30 cellular contexts compared by ENCODE assay signal in genomic region chr19:6467384-6467783, GRCh38. TPM values are rescaled to one million over a fixed set of nuclear protein-coding genes. Genes with fewer than 3 reads are reported as not detected.
DNase-seq lines count a peak whose midpoint lies in the region; ATAC-seq and TF ChIP-seq lines count a peak whose summit lies in the region.
"Had no signal": no experiment of that assay in that cellular context is flagged by ENCODE, and none has a peak within 500 bp of the region (broad histone marks: within the 10 kb centered on the region; RNA-seq: fewer than 3 reads in every experiment).

No MANE protein-coding gene starts in this region.

- no peaks in the 10 kb centered on the region for H3K27me3 ChIP-seq in CD8-positive, alpha-beta memory T cell (ENCODE audit: insufficient read depth, low read length, poor library complexity, severe bottlenecking)
- H3K27me3 ChIP-seq: BLaER1 had no signal

- H3K27ac ChIP-seq in CD8-positive, alpha-beta memory T cell (ENCODE audit: low read depth, low read length) = no peak overlapping the region
- H3K27ac ChIP-seq: BLaER1, RWPE1 had no signal

- no peaks in the 10 kb centered on the region for H3K9me3 Mint-ChIP-seq in activated naive CD8-positive, alpha-beta T cell treated with anti-CD3 and anti-CD28 coated beads for 36 hours
- H3K9me3 Mint-ChIP-seq in activated naive CD8-positive, alpha-beta T cell treated with anti-CD3 and anti-CD28 coated beads, Interleukin-2, amount 50 U/mL, for 24 hours = no peaks in the 10 kb centered on the region
- H3K9me3 Mint-ChIP-seq in activated B cell treated with CpG ODN at 0.5 μM for 24 hours = no peaks in the 10 kb centered on the region
- H3K9me3 Mint-ChIP-seq in stimulated activated effector memory CD8-positive, alpha-beta T cell treated with anti-CD3 and anti-CD28 coated beads, Interleukin-12 subunit alpha, Interleukin-12 subunit beta, amount 100 ng/mL, for 72 hours = no peaks in the 10 kb centered on the region
- no peaks in the 10 kb centered on the region for H3K9me3 Mint-ChIP-seq in CD8-positive, alpha-beta memory T cell
- H3K9me3 Mint-ChIP-seq: CD4-positive, alpha-beta T cell had no signal

- peaks cover 12% of the 10 kb centered on the region for H3K36me3 Mint-ChIP-seq in activated naive CD8-positive, alpha-beta T cell treated with anti-CD3 and anti-CD28 coated beads for 36 hours
- H3K36me3 Mint-ChIP-seq in activated naive CD8-positive, alpha-beta T cell treated with anti-CD3 and anti-CD28 coated beads, Interleukin-2, amount 50 U/mL, for 24 hours (ENCODE audit: low read depth) = peaks cover 19% of the 10 kb centered on the region
- H3K36me3 Mint-ChIP-seq in activated B cell treated with CpG ODN at 0.5 μM for 24 hours (ENCODE audit: low read depth) = peaks cover 40% of the 10 kb centered on the region
- peaks cover 48% of the 10 kb centered on the region for H3K36me3 Mint-ChIP-seq in stimulated activated effector memory CD8-positive, alpha-beta T cell treated with anti-CD3 and anti-CD28 coated beads, Interleukin-12 subunit alpha, Interleukin-12 subunit beta, amount 100 ng/mL, for 72 hours
- H3K36me3 Mint-ChIP-seq in CD8-positive, alpha-beta memory T cell = peaks cover 0 to 44% (median 0%) of the 10 kb centered on the region in 3 donors

- TF ChIP-seq CTCF in GM10266 (IDR thresholded peaks at IDR 0.05; ENCODE audit: control insufficient read depth, insufficient read depth, low read depth, missing control alignments) (no peak), activated B cell treated with CpG ODN at 0.5 μM for 24 hours (IDR thresholded peaks at IDR 0.05) (no peak)

- H3K27me3 Mint-ChIP-seq in activated naive CD8-positive, alpha-beta T cell treated with anti-CD3 and anti-CD28 coated beads for 36 hours = no peaks in the 10 kb centered on the region
- no peaks in the 10 kb centered on the region for H3K27me3 Mint-ChIP-seq in activated naive CD8-positive, alpha-beta T cell treated with anti-CD3 and anti-CD28 coated beads, Interleukin-2, amount 50 U/mL, for 24 hours
- H3K27me3 Mint-ChIP-seq in activated B cell treated with CpG ODN at 0.5 μM for 24 hours = peaks cover 3% of the 10 kb centered on the region
- no peaks in the 10 kb centered on the region for H3K27me3 Mint-ChIP-seq in CD8-positive, alpha-beta memory T cell
- H3K27me3 Mint-ChIP-seq: CD4-positive, alpha-beta T cell had no signal

- ATAC-seq in activated naive CD8-positive, alpha-beta T cell treated with anti-CD3 and anti-CD28 coated beads, Interleukin-2, amount 50 U/mL, for 24 hours = no peak
- ATAC-seq in activated B cell treated with CpG ODN at 0.5 μM for 24 hours (ENCODE audit: low read depth) (no peak), GM21367 (IDR thresholded peaks at IDR 0.05; ENCODE audit: unreplicated experiment) (no peak)
- ATAC-seq in stimulated activated effector memory CD8-positive, alpha-beta T cell treated with anti-CD3 and anti-CD28 coated beads, Interleukin-12 subunit alpha, Interleukin-12 subunit beta, amount 100 ng/mL, for 72 hours = no peak
- ATAC-seq: HCT116, Panc1 had no signal

- no peak overlapping the region for H3K4me3 Mint-ChIP-seq in activated naive CD8-positive, alpha-beta T cell treated with anti-CD3 and anti-CD28 coated beads for 36 hours
- no peak overlapping the region for H3K4me3 Mint-ChIP-seq in activated naive CD8-positive, alpha-beta T cell treated with anti-CD3 and anti-CD28 coated beads, Interleukin-2, amount 50 U/mL, for 24 hours
- no peak overlapping the region for H3K4me3 Mint-ChIP-seq in activated B cell treated with CpG ODN at 0.5 μM for 24 hours
- no peak overlapping the region for H3K4me3 Mint-ChIP-seq in stimulated activated effector memory CD8-positive, alpha-beta T cell treated with anti-CD3 and anti-CD28 coated beads, Interleukin-12 subunit alpha, Interleukin-12 subunit beta, amount 100 ng/mL, for 72 hours
- no peak overlapping the region for H3K4me3 Mint-ChIP-seq in CD8-positive, alpha-beta memory T cell
- H3K4me3 Mint-ChIP-seq: CD4-positive, alpha-beta T cell had no signal

- intact Hi-C loops in activated B cell treated with CpG ODN at 0.5 μM for 24 hours (cut with micrococcal nuclease) = no loop called here

- no peak for DNase-seq in activated naive CD8-positive, alpha-beta T cell treated with anti-CD3 and anti-CD28 coated beads for 36 hours
- no peak for DNase-seq in activated naive CD8-positive, alpha-beta T cell treated with anti-CD3 and anti-CD28 coated beads, Interleukin-2, amount 50 U/mL, for 24 hours
- DNase-seq in GM10266 (ENCODE audit: extremely low spot score) (peak; percentile 47), activated B cell treated with CpG ODN at 0.5 μM for 24 hours (no peak), DMS79 (lab: John Stamatoyannopoulos, UW) (no peak)
- no peak for DNase-seq in stimulated activated effector memory CD8-positive, alpha-beta T cell treated with anti-CD3 and anti-CD28 coated beads, Interleukin-12 subunit alpha, Interleukin-12 subunit beta, amount 100 ng/mL, for 72 hours (ENCODE audit: low spot score in 2 of 2)
- DNase-seq in CD8-positive, alpha-beta memory T cell = no peak
- DNase-seq: Caco-2; CD4-positive, alpha-beta T cell; DMS 273 treated with DMSO at 0.1 percent for 48 hours; DMS79 treated with DMSO at 0.1 percent for 48 hours; GF-D8; IMR-90; KG1; MM.1S; NCI-H1048; NCI-H1417; NCI-H1694; NCI-H2029 treated with DMSO at 0.1 percent for 48 hours; NCI-H446 treated with DMSO at 0.1 percent for 48 hours; NCI-H526; NCI-H82; SHP77 had no signal

- POLR2A ChIA-PET in activated B cell treated with CpG ODN at 0.5 μM for 24 hours (lab: Charles Lee) = interaction anchor here (0.6 to 1.2 kb wide), 4 partner anchors 14 to 1674 kb away, joined by 4 to 7 read pairs (median 6); partner anchors contain the start of gene DENND1C
- POLR2A ChIA-PET in CD8-positive, alpha-beta memory T cell (lab: Charles Lee) = no interaction called here

- no peaks in the 10 kb centered on the region for H3K36me3 ChIP-seq in CD8-positive, alpha-beta memory T cell (ENCODE audit: insufficient read depth, low read length)

- H3K27ac Mint-ChIP-seq in activated naive CD8-positive, alpha-beta T cell treated with anti-CD3 and anti-CD28 coated beads for 36 hours = peak overlapping the region; percentile 54
- no peak overlapping the region for H3K27ac Mint-ChIP-seq in activated naive CD8-positive, alpha-beta T cell treated with anti-CD3 and anti-CD28 coated beads, Interleukin-2, amount 50 U/mL, for 24 hours
- H3K27ac Mint-ChIP-seq in activated B cell treated with CpG ODN at 0.5 μM for 24 hours = peak overlapping the region; percentile 32
- H3K27ac Mint-ChIP-seq in stimulated activated effector memory CD8-positive, alpha-beta T cell treated with anti-CD3 and anti-CD28 coated beads, Interleukin-12 subunit alpha, Interleukin-12 subunit beta, amount 100 ng/mL, for 72 hours = peak overlapping the region; percentile 69
- peak overlapping the region in 4 of 8 donors; percentile 19 to 90 (median 66) for H3K27ac Mint-ChIP-seq in CD8-positive, alpha-beta memory T cell
- H3K27ac Mint-ChIP-seq: CD4-positive, alpha-beta T cell had no signal

- no peak overlapping the region for H3K4me3 ChIP-seq in CD8-positive, alpha-beta memory T cell (ENCODE audit: low read length)
- H3K4me3 ChIP-seq: BLaER1 had no signal

- no peaks in the 10 kb centered on the region for H3K9me3 ChIP-seq in CD8-positive, alpha-beta memory T cell (ENCODE audit: low read length)
- H3K9me3 ChIP-seq: BLaER1, Caco-2 had no signal

- CTCF ChIA-PET in activated B cell treated with CpG ODN at 0.5 μM for 24 hours (lab: Charles Lee) = no interaction called here
- CTCF ChIA-PET in CD8-positive, alpha-beta memory T cell (lab: Charles Lee) = interaction anchor here (1.2 kb wide), 1 partner anchor 37 kb away, joined by 5 read pairs; no protein-coding TSS in a partner anchor

- peaks cover 12% of the 10 kb centered on the region for H3K4me1 ChIP-seq in CD8-positive, alpha-beta memory T cell (ENCODE audit: insufficient read depth, low read length)
- H3K4me1 ChIP-seq: BLaER1, Caco-2 had no signal

- peaks cover 9% of the 10 kb centered on the region for H3K4me1 Mint-ChIP-seq in activated naive CD8-positive, alpha-beta T cell treated with anti-CD3 and anti-CD28 coated beads for 36 hours
- H3K4me1 Mint-ChIP-seq in activated naive CD8-positive, alpha-beta T cell treated with anti-CD3 and anti-CD28 coated beads, Interleukin-2, amount 50 U/mL, for 24 hours = no peaks in the 10 kb centered on the region
- H3K4me1 Mint-ChIP-seq in activated B cell treated with CpG ODN at 0.5 μM for 24 hours = peaks cover 18% of the 10 kb centered on the region
- peaks cover 20% of the 10 kb centered on the region for H3K4me1 Mint-ChIP-seq in stimulated activated effector memory CD8-positive, alpha-beta T cell treated with anti-CD3 and anti-CD28 coated beads, Interleukin-12 subunit alpha, Interleukin-12 subunit beta, amount 100 ng/mL, for 72 hours
- peaks cover 5 to 17% (median 8%) of the 10 kb centered on the region in 3 donors for H3K4me1 Mint-ChIP-seq in CD8-positive, alpha-beta memory T cell

RNA-seq across cellular contexts. Expression of gene CRB3, which starts 3.3 kb away (rescaled TPM):
- 1 to 10 TPM; 2.1 to 2.5 TPM for total RNA-seq in activated naive CD8-positive, alpha-beta T cell treated with anti-CD3 and anti-CD28 coated beads for 36 hours
- 8.4 and 8.6 TPM in 2 replicates for total RNA-seq in activated B cell treated with CpG ODN at 0.5 μM for 24 hours
- total RNA-seq in CD8-positive, alpha-beta memory T cell = 1 to 10 TPM in 1 of 2 experiments, under 1 TPM in 1; 0.88 to 1.8 TPM
- 4.1 TPM for polyA plus RNA-seq in CD8-positive, alpha-beta memory T cell
- total RNA-seq: H4, IMR-90 had no signal
- polyA plus RNA-seq: AG04450, IMR-90 had no signal

RNA-seq across cellular contexts. Expression of gene SLC25A23, which starts 7.8 kb away (rescaled TPM):
- 10 to 100 TPM; 14.8 to 18.4 TPM for total RNA-seq in activated naive CD8-positive, alpha-beta T cell treated with anti-CD3 and anti-CD28 coated beads for 36 hours
- 50.1 and 50.4 TPM in 2 replicates for total RNA-seq in activated B cell treated with CpG ODN at 0.5 μM for 24 hours
- total RNA-seq in CD8-positive, alpha-beta memory T cell = 10 to 100 TPM; 14.5 to 14.8 TPM
- 19.9 TPM for polyA plus RNA-seq in CD8-positive, alpha-beta memory T cell

RNA-seq across cellular contexts. Expression of gene DENND1C, which starts 14.2 kb away (rescaled TPM):
- 10 to 100 TPM; 62.4 to 63.2 TPM for total RNA-seq in activated naive CD8-positive, alpha-beta T cell treated with anti-CD3 and anti-CD28 coated beads for 36 hours
- total RNA-seq in activated B cell treated with CpG ODN at 0.5 μM for 24 hours = 90.0 and 95.1 TPM in 2 replicates
- 10 to 100 TPM; 51.9 to 55.1 TPM for total RNA-seq in CD8-positive, alpha-beta memory T cell
- polyA plus RNA-seq in CD8-positive, alpha-beta memory T cell = 93.2 TPM
- total RNA-seq: IMR-90 had no signal
- polyA plus RNA-seq: AG04450, IMR-90 had no signal

RNA-seq across cellular contexts. Expression of gene SLC25A41, which starts 33.8 kb away (rescaled TPM):
- total RNA-seq in activated naive CD8-positive, alpha-beta T cell treated with anti-CD3 and anti-CD28 coated beads for 36 hours = under 1 TPM; 0.52 to 0.60 TPM
- total RNA-seq in activated B cell treated with CpG ODN at 0.5 μM for 24 hours = 0.40 and 0.69 TPM in 2 replicates
- total RNA-seq in CD8-positive, alpha-beta memory T cell = under 1 TPM; 0.28 to 0.33 TPM
- not detected for polyA plus RNA-seq in CD8-positive, alpha-beta memory T cell
- total RNA-seq: Caco-2, H4, IMR-90 had no signal
- polyA plus RNA-seq: AG04450, IMR-90 had no signal

RNA-seq across cellular contexts. Expression of gene TUBB4A, which starts 34.7 kb away (rescaled TPM):
- 1 to 10 TPM; 7.3 to 7.8 TPM for total RNA-seq in activated naive CD8-positive, alpha-beta T cell treated with anti-CD3 and anti-CD28 coated beads for 36 hours
- 13.2 and 16.8 TPM in 2 replicates for total RNA-seq in activated B cell treated with CpG ODN at 0.5 μM for 24 hours
- 1 to 10 TPM; 7.1 to 8.9 TPM for total RNA-seq in CD8-positive, alpha-beta memory T cell
- polyA plus RNA-seq in CD8-positive, alpha-beta memory T cell = 5.9 TPM
- total RNA-seq: IMR-90 had no signal
- polyA plus RNA-seq: AG04450, IMR-90 had no signal
